ENCODE assay signal across 10 cellular contexts in the genomic region with DNA sequence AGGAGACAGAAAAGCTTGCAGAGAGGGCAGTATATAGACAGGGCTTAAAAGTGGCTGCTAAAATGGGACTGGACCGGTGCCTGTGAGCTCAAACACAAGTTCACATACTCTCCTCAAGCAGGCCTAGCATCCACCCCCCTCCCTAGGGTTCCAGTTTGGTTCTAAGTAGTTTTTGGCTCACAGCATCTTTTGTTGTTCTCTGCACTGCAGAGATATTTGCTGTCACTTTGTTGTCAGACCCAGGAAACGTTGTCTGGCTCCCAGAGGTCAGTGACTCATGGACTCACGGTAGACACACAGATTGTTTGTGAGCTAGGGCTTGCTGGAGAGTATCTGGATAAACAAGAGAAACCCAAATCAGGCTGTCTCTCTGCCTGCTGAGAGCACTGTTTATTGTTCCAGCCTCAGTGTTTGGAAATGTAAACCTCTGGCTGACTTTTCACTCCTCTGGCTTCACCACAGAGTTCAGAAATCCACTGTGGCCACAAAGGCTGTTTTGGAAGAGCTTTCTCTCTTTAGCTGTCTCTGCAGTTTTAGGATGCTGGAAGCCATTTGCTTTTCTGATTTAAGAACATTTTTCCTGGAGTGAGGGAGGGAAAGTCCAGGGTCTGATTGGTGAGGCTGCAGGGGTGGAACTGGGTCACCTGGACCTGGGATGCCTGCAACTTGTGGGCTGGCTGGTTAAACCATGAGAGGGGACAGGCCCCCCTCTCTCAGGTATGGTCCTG.
DNase-seq lines count a peak whose midpoint lies in the region; ATAC-seq, FAIRE-seq and TF ChIP-seq lines count a peak whose summit lies in the region.
"Had no signal": no experiment of that assay in that cellular context is flagged by ENCODE, and none has a peak within 500 bp of the region (broad histone marks: within the 10 kb centered on the region; RNA-seq: fewer than 3 reads in every experiment).

No MANE protein-coding gene starts in this region.

- intact Hi-C loops in right cardiac atrium (cut with DNase I) = no loop called here

- H3K9me2 ChIP-seq in GM23248 (ENCODE audit: insufficient read depth) = no peaks in the 10 kb centered on the region

- no peaks in the 10 kb centered on the region for H4K20me1 ChIP-seq in GM23248 (ENCODE audit: insufficient read depth)

- H3K4me2 ChIP-seq in GM23248 (ENCODE audit: unreplicated experiment) = no peak overlapping the region

- FAIRE-seq in small intestine (lab: Jason Lieb, UNC) = no peak

- DNase-seq in GM23248 (peak; percentile 49), astrocyte of the spinal cord (ENCODE audit: low read depth, low spot score) (peak; percentile 88), right cardiac atrium (peak in 1 of 3 donors; percentile 72), small intestine (peak; percentile 7)
- DNase-seq in stimulated activated naive CD4-positive, alpha-beta T cell treated with Interleukin-2 at 50 U/mL for 16 hours (lab: John Stamatoyannopoulos, UW) = no peak
- DNase-seq in NK-92 treated with Interleukin-12 subunit alpha and Interleukin-12 subunit beta, amount 100 ng/mL, for 24 hours (lab: John Stamatoyannopoulos, UW) = no peak
- DNase-seq: activated CD8-positive, alpha-beta memory T cell treated with anti-CD3 and anti-CD28 coated beads for 24 hours; GOT3 had no signal

- H2AFZ ChIP-seq in GM23248 = no peak overlapping the region

- WGBS in GM23248 (ENCODE audit: low coverage in 1 of 2, low lambda C conversion rate in 2 of 2, missing lambda C conversion rate in 2 of 2), 2 experiments = 20 to 24% methylated on average over 3 of the region's 3 CpGs
- 11% methylated on average over 3 of the region's 3 CpGs for WGBS in right cardiac atrium
- 31 to 42% (median 40%) methylated on average over 3 of the region's 3 CpGs for WGBS in small intestine, 3 donors

- TF ChIP-seq CTCF in astrocyte of the spinal cord (IDR thresholded peaks at IDR 0.05; ENCODE audit: low read depth, low read length) = no peak

- H3K4me3 ChIP-seq in GM23248 (no peak overlapping the region), astrocyte of the spinal cord (ENCODE audit: low read depth, low read length) (no peak overlapping the region), right cardiac atrium (ENCODE audit: low read length) (no peak overlapping the region), small intestine (ENCODE audit: low read depth in 1 of 2, low read length in 2 of 2) (no peak overlapping the region)

- peak; percentile 58 to 87 for ATAC-seq in right cardiac atrium
- no peak for ATAC-seq in GM19351 (IDR thresholded peaks at IDR 0.05; ENCODE audit: unreplicated experiment)
- ATAC-seq in GM19467 (IDR thresholded peaks at IDR 0.05; ENCODE audit: unreplicated experiment) = no peak

- H3K27ac ChIP-seq in GM23248 (no peak overlapping the region), right cardiac atrium (ENCODE audit: low read length) (peak overlapping the region; percentile 68), small intestine (ENCODE audit: low read depth in 1 of 2, low read length in 1 of 2) (peak overlapping the region in 1 of 2 donors; percentile 82)

- H3K36me3 ChIP-seq in GM23248 (ENCODE audit: low read depth) (no peaks in the 10 kb centered on the region), small intestine (ENCODE audit: control insufficient read depth in 2 of 2, insufficient read depth in 2 of 2, low read length in 2 of 2) (no peaks in the 10 kb centered on the region)

- no peaks in the 10 kb centered on the region for H3K79me2 ChIP-seq in GM23248 (ENCODE audit: insufficient read depth)

- no peak overlapping the region for H3K9ac ChIP-seq in GM23248

- in situ Hi-C loops in GM23248 (cut with MboI) (no loop called here), astrocyte of the spinal cord (cut with HindIII; ENCODE audit: low sequenced_read_pairs) (no loop called here)

- no peaks in the 10 kb centered on the region for H3F3A ChIP-seq in GM23248 (ENCODE audit: insufficient read depth)

- H3K27me3 ChIP-seq in GM23248 (replicated peaks; ENCODE audit: insufficient read depth) (no peaks in the 10 kb centered on the region), right cardiac atrium (ENCODE audit: control insufficient read depth, insufficient read depth) (no peaks in the 10 kb centered on the region), small intestine (ENCODE audit: control insufficient read depth in 2 of 2, insufficient read depth in 2 of 2, low read length in 2 of 2) (no peaks in the 10 kb centered on the region)

- H3K9me3 ChIP-seq in GM23248 (ENCODE audit: low read depth) = no peaks in the 10 kb centered on the region
- no peaks in the 10 kb centered on the region for H3K9me3 ChIP-seq in right cardiac atrium (ENCODE audit: control insufficient read depth, low read length)
- no peaks in the 10 kb centered on the region for H3K9me3 ChIP-seq in small intestine (ENCODE audit: control insufficient read depth, low read depth)

- H3K4me1 ChIP-seq in GM23248 (ENCODE audit: insufficient read depth) = no peaks in the 10 kb centered on the region
- peaks cover 11% of the 10 kb centered on the region for H3K4me1 ChIP-seq in right cardiac atrium (ENCODE audit: control insufficient read depth, insufficient read depth, low read length)
- H3K4me1 ChIP-seq in small intestine (ENCODE audit: control insufficient read depth in 2 of 2, insufficient read depth in 1 of 2, low read depth in 1 of 2, low read length in 1 of 2) = peaks cover 0 to 3% of the 10 kb centered on the region in 2 donors

Comparison
In these comparisons a context has a peak if more than half of its experiments do, and no peak if none do; other contexts are left out.
1. DNase-seq: peak in GM23248 (single experiment), astrocyte of the spinal cord (single experiment) and small intestine (single experiment); none in stimulated activated naive CD4-positive, alpha-beta T cell treated with Interleukin-2 at 50 U/mL for 16 hours (single experiment) and NK-92 treated with Interleukin-12 subunit alpha and Interleukin-12 subunit beta, amount 100 ng/mL, for 24 hours (single experiment).
2. ATAC-seq: peak in right cardiac atrium (2 of 2); none in GM19351 (single experiment) and GM19467 (single experiment).